In the genomic region with DNA sequence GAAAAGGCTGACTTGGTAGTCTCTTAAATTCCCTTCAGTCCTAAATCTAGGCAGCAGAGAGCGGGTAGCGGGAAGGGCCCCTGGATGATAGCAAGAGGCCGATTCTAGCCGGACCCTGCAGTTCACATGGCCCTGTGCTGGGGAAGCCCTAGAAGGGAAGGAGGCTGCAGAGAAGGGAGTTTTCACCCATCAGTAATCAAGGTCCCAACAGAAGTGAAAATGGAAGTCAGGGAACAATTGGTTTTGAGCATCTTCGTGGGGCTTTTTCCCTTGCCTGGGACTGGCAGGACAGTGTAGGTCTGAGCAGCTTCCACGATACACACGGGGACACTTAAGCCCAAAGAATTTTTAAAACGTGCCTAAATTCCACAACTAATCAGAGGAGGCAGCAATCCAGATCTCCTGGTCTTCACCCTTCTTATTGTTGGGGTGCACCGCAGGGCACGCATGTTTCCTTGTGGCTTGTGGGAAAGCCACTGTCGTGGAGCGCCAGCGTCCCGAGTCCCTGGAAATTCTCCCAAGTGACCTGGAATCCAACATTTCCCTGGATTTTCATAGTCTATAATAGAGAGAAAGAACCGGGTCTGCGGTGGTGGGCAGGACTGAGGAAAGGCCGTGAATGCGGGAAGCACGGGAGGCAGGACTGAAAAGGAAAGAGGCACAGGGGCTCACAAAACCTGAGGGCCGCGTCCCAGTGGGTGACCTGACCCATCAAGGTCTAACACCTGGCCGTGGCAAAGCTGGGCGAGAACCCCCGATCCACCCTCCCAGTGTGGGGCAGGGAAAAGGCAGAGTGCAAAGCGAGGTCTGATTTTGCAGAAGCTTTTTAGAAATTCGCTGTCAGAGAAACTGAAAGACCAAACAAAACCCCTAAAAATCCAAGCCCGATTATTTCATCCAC, we compare ENCODE assay signal across 8 cellular contexts. TPM values are rescaled to one million over a fixed set of nuclear protein-coding genes. Genes with fewer than 3 reads are reported as not detected.
A peak's percentile ranks its signal among the peaks of the same experiment; 100 is the strongest.
DNase-seq lines count a peak whose midpoint lies in the region; ATAC-seq and TF ChIP-seq lines count a peak whose summit lies in the region.

No MANE protein-coding gene starts in this region.

- H3K4me3 ChIP-seq in astrocyte of the spinal cord (ENCODE audit: low read depth, low read length) (peak overlapping the region; percentile 63), lower lobe of right lung (peak overlapping the region; percentile 69), urinary bladder (ENCODE audit: low read depth, low read length) (peak overlapping the region; percentile 88)

- no peaks in the 10 kb centered on the region for H3K9me3 ChIP-seq in lower lobe of right lung

- no peaks in the 10 kb centered on the region for H3K27me3 ChIP-seq in lower lobe of right lung (ENCODE audit: low read depth)

- intact Hi-C loops in Right ventricle myocardium inferior (cut with DNase I), result loop anchor here (2.0 kb wide), 1 partner anchor 25 kb away; no protein-coding TSS in a partner anchor
- intact Hi-C loops in cardiac septum (cut with DNase I), result no loop called here
- intact Hi-C loops in lower lobe of right lung (cut with DNase I), result no loop called here

- TF ChIP-seq CTCF in astrocyte of the spinal cord (IDR thresholded peaks at IDR 0.05; ENCODE audit: low read depth, low read length) (no peak), lower lobe of right lung (IDR thresholded peaks at IDR 0.05) (no peak)

- H3K4me1 ChIP-seq in lower lobe of right lung, result peaks cover 28% of the 10 kb centered on the region
- H3K4me1 ChIP-seq in urinary bladder (ENCODE audit: insufficient read depth), result no peaks in the 10 kb centered on the region

- H3K27ac ChIP-seq in lower lobe of right lung, result peak overlapping the region; percentile 68
- peak overlapping the region; percentile 76 for H3K27ac ChIP-seq in urinary bladder (ENCODE audit: low read depth)

- in situ Hi-C loops in astrocyte of the spinal cord (cut with HindIII; ENCODE audit: low sequenced_read_pairs), result no loop called here

- ATAC-seq in Right ventricle myocardium inferior (no peak), lower lobe of right lung (no peak), HG03039 (IDR thresholded peaks at IDR 0.05; ENCODE audit: unreplicated experiment) (no peak)

- DNase-seq in Right ventricle myocardium inferior (ENCODE audit: missing footprints) (peak; percentile 77), cardiac septum (ENCODE audit: low spot score) (no peak), astrocyte of the spinal cord (ENCODE audit: low read depth, low spot score) (no peak), lower lobe of right lung (no peak), GDM1 (lab: John Stamatoyannopoulos, UW) (no peak), T-helper 9 cell (no peak)

- H3K36me3 ChIP-seq in lower lobe of right lung, result no peaks in the 10 kb centered on the region
- no peaks in the 10 kb centered on the region for H3K36me3 ChIP-seq in urinary bladder (ENCODE audit: insufficient read depth)

- WGBS in urinary bladder, result 11% methylated on average over 27 of the region's 27 CpGs

RNA-seq across cellular contexts. Expression of gene OAF, which starts 0.8 kb away (rescaled TPM):
- total RNA-seq in Right ventricle myocardium inferior, result 34.5 TPM
- 17.8 TPM for total RNA-seq in cardiac septum
- total RNA-seq in lower lobe of right lung, result 17.8 TPM
- total RNA-seq in urinary bladder, result 25.5 TPM
- 50.2 TPM for polyA plus RNA-seq in urinary bladder

RNA-seq across cellular contexts. Expression of gene POU2F3, which starts 29.9 kb away (rescaled TPM):
- 0.19 TPM for total RNA-seq in Right ventricle myocardium inferior
- total RNA-seq in cardiac septum, result not detected
- 4.6 TPM for total RNA-seq in lower lobe of right lung
- total RNA-seq in urinary bladder, result 0.58 TPM
- polyA plus RNA-seq in urinary bladder, result 0.44 TPM
